26 cellular contexts compared by ENCODE assay signal in genomic region chr10:28737096-28737495, GRCh38.
"Had no signal": no experiment of that assay in that cellular context is flagged by ENCODE, and none has a peak within 500 bp of the region (broad histone marks: within the 10 kb centered on the region; RNA-seq: fewer than 3 reads in every experiment).

No MANE protein-coding gene starts in this region.

- H3K4me1 ChIP-seq: colonic mucosa, gastroesophageal sphincter, heart right ventricle, left lung, prostate gland, right atrium auricular region, tibial nerve, upper lobe of left lung, uterus had no signal

- ATAC-seq: esophagus mucosa; gastroesophageal sphincter; heart right ventricle; left cardiac atrium; left lung; natural killer cell treated with Interleukin-12 subunit alpha and Interleukin-12 subunit beta and Interleukin-15 and Interleukin-18, amount 100 ng/mL, for 72 hours; sciatic nerve; stimulated activated memory B cell treated with anti-CD40 and anti-IgM and Interleukin-4, amounts not matched to agents 10 μg/mL and 1 μg/mL and 100 μg/mL, for 72 hours; stimulated activated naive CD8-positive, alpha-beta T cell treated with anti-CD3 and anti-CD28 coated beads, Interleukin-15, Interleukin-2, amounts not matched to agents 100 U/mL and 50 U/mL, for 24 hours had no signal

- H3K27ac ChIP-seq: colonic mucosa, epithelial cell of prostate, gastroesophageal sphincter, heart right ventricle, left lung, parathyroid adenoma, prostate gland, right atrium auricular region, thoracic aorta, tibial nerve, upper lobe of left lung, uterus had no signal

- H3K27me3 ChIP-seq: colonic mucosa, left lung, right atrium auricular region, upper lobe of left lung, uterus had no signal

- DNase-seq: colonic mucosa; effector CD8-positive, alpha-beta T cell; endodermal cell; foreskin fibroblast; glutamatergic neuron; heart right ventricle; hippocampal formation; left cardiac atrium; left lung; mesendoderm; naive B cell; stimulated activated CD4-positive, alpha-beta T cell treated with anti-CD3 and anti-CD28 coated beads, Interleukin-4, amount 100 ng/mL, for 4 hours; stimulated activated naive CD8-positive, alpha-beta T cell treated with anti-CD3 and anti-CD28 coated beads, Interleukin-15, Interleukin-2, amounts not matched to agents 100 U/mL and 50 U/mL, for 24 hours; upper lobe of left lung; uterus had no signal

- H3K36me3 ChIP-seq: colonic mucosa, gastroesophageal sphincter, heart right ventricle, left lung, prostate gland, right atrium auricular region, thoracic aorta, tibial nerve, upper lobe of left lung, uterus had no signal

- H3K4me3 ChIP-seq: colonic mucosa, gastroesophageal sphincter, heart right ventricle, left lung, prostate gland, right atrium auricular region, thoracic aorta, tibial nerve, upper lobe of left lung, uterus had no signal

- H3K9me3 ChIP-seq: colonic mucosa, prostate gland had no signal
